In the genomic region with DNA sequence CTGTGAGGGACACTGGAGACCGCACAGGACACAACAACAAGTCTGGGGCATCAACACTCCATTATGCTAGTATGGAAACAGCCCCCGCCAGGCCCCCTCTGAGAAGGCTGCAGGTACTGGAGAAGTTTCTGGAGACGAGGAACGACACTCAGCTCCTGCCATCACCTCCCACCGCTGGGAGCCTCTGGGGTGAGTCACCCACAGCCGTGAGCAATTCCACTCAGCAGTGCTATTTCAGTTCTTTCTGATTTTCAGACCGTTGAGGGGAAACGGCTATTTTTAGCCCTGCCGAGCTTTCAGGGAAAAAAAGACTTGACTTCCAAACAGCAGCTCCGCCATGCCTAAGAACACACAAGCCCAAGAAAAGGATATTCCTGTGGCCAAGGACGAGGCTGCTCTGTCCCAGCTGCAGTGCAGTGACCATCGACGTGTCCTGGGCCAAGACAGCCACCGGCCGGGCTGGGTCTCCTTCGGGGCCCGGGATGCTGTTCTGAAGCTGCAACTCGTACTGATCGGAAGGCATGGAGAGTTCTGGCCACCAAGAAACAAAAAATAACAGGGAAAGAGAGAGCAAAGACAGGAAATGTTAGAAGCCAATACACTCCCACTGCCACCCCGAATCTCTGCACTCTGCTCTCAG, we compare ENCODE assay signal across 12 cellular contexts. TPM values are rescaled to one million over a fixed set of nuclear protein-coding genes. Genes with fewer than 3 reads are reported as not detected.
DNase-seq lines count a peak whose midpoint lies in the region; ATAC-seq and TF ChIP-seq lines count a peak whose summit lies in the region.
"Had no signal": no experiment of that assay in that cellular context is flagged by ENCODE, and none has a peak within 500 bp of the region (broad histone marks: within the 10 kb centered on the region; RNA-seq: fewer than 3 reads in every experiment).

No MANE protein-coding gene starts in this region.

- TF ChIP-seq CTCF in chondrocyte (IDR thresholded peaks at IDR 0.05) = no peak

- DNase-seq in ACHN (peak; percentile 58), M059J (ENCODE audit: low read depth) (peak; percentile 75), chondrocyte (ENCODE audit: low spot score) (no peak), kidney tubule cell (ENCODE audit: low spot score) (peak; percentile 49), NCI-H524 treated with DMSO at 0.1 percent for 48 hours (lab: John Stamatoyannopoulos, UW) (no peak)
- no peak for DNase-seq in stimulated activated CD4-positive, alpha-beta T cell treated with anti-CD3 and anti-CD28 coated beads, Interleukin-4, amount 100 ng/mL, for 1 hour
- DNase-seq: activated naive CD4-positive, alpha-beta T cell treated with anti-CD3 and anti-CD28 coated beads, Interleukin-2, amount 50 U/mL, for 16 hours; CD4-positive, CD25-positive, alpha-beta regulatory T cell; NCI-H748 treated with DMSO at 0.1 percent for 48 hours; WERI-Rb-1 had no signal

- peak overlapping the region; percentile 61 for H3K4me3 Mint-ChIP-seq in chondrocyte (ENCODE audit: unreplicated experiment)
- H3K4me3 Mint-ChIP-seq: CD4-positive, CD25-positive, alpha-beta regulatory T cell had no signal

- H3K9me3 Mint-ChIP-seq in chondrocyte (ENCODE audit: low read depth) = no peaks in the 10 kb centered on the region
- H3K9me3 Mint-ChIP-seq: CD4-positive, CD25-positive, alpha-beta regulatory T cell had no signal

- peaks cover 42% of the 10 kb centered on the region for H3K4me1 Mint-ChIP-seq in chondrocyte (ENCODE audit: low read depth)

- in situ Hi-C loops in ACHN (cut with HindIII; ENCODE audit: low pct_ligation_motif_present, low pct_unique_long_range_greater_than_20kb, low sequenced_read_pairs) = no loop called here

- H3K27me3 Mint-ChIP-seq in chondrocyte (ENCODE audit: low read depth) = no peaks in the 10 kb centered on the region
- H3K27me3 Mint-ChIP-seq: CD4-positive, CD25-positive, alpha-beta regulatory T cell had no signal

- peak overlapping the region; percentile 96 for H3K27ac Mint-ChIP-seq in chondrocyte (ENCODE audit: unreplicated experiment)

- no peaks in the 10 kb centered on the region for H3K36me3 Mint-ChIP-seq in chondrocyte (ENCODE audit: low read depth)

- ATAC-seq in GM21381 (IDR thresholded peaks at IDR 0.05; ENCODE audit: unreplicated experiment) (no peak), HG03097 (IDR thresholded peaks at IDR 0.05; ENCODE audit: low FRiP score, unreplicated experiment) (no peak)

RNA-seq across cellular contexts. Expression of a gene that starts 40.8 kb away (rescaled TPM):
- total RNA-seq in M059J (2014; rRNA removed; shearing (Covaris generic)) = 3.5 and 8.5 TPM in 2 replicates
- total RNA-seq in chondrocyte = 0.72 to 1.3 TPM (median 0.82 TPM) in 3 replicates

Comparison
In these comparisons a context has a peak if more than half of its experiments do, and no peak if none do; other contexts are left out.
1. DNase-seq: peak in ACHN (single experiment), M059J (single experiment) and kidney tubule cell (single experiment); none in chondrocyte (single experiment), stimulated activated CD4-positive, alpha-beta T cell treated with anti-CD3 and anti-CD28 coated beads, Interleukin-4, amount 100 ng/mL, for 1 hour (single experiment) and NCI-H524 treated with DMSO at 0.1 percent for 48 hours (single experiment).